ENCODE assay signal across 8 cellular contexts in genomic region chr11:11383995-11384394, GRCh38.
"Had no signal": no experiment of that assay in that cellular context is flagged by ENCODE, and none has a peak within 500 bp of the region (broad histone marks: within the 10 kb centered on the region; RNA-seq: fewer than 3 reads in every experiment).

No MANE protein-coding gene starts in this region.

- H3K27ac ChIP-seq: HL-60 had no signal

- ATAC-seq: HCT116, K562 had no signal

- DNase-seq: GOT3, H7, HFFc6, IMR-90, KG1 had no signal
